In genomic region chr4:79212311-79212710, GRCh38 we compare ENCODE assay signal across 23 cellular contexts.
"Had no signal": no experiment of that assay in that cellular context is flagged by ENCODE, and none has a peak within 500 bp of the region (broad histone marks: within the 10 kb centered on the region; RNA-seq: fewer than 3 reads in every experiment).

No MANE protein-coding gene starts in this region.

- H3K27me3 Mint-ChIP-seq: activated CD4-positive, alpha-beta T cell treated with anti-CD3 and anti-CD28 coated beads, Interleukin-2, amount 10 ng/mL, durations not matched to agents 24 days and 14 days; activated CD8-positive, alpha-beta T cell treated with anti-CD3 and anti-CD28 coated beads for 36 hours; activated naive CD8-positive, alpha-beta T cell treated with anti-CD3 and anti-CD28 coated beads, Interleukin-2, amount 50 U/mL, for 24 hours; natural killer cell treated with Interleukin-12 subunit alpha and Interleukin-12 subunit beta and Interleukin-15 and Interleukin-18, amount 100 ng/mL, for 72 hours had no signal

- H3K4me1 Mint-ChIP-seq: activated CD4-positive, alpha-beta T cell treated with anti-CD3 and anti-CD28 coated beads, Interleukin-2, amount 10 ng/mL, durations not matched to agents 24 days and 14 days; activated naive CD8-positive, alpha-beta T cell treated with anti-CD3 and anti-CD28 coated beads, Interleukin-2, amount 50 U/mL, for 24 hours had no signal

- H3K9me3 ChIP-seq: gastroesophageal sphincter, pancreas, psoas muscle, right atrium auricular region, thyroid gland had no signal

- H3K27ac Mint-ChIP-seq: activated CD4-positive, alpha-beta T cell treated with anti-CD3 and anti-CD28 coated beads, Interleukin-2, amount 10 ng/mL, durations not matched to agents 24 days and 14 days; activated CD8-positive, alpha-beta T cell treated with anti-CD3 and anti-CD28 coated beads for 36 hours; activated naive CD8-positive, alpha-beta T cell treated with anti-CD3 and anti-CD28 coated beads, Interleukin-2, amount 50 U/mL, for 24 hours; activated T-helper 1 cell treated with anti-CD3 and anti-CD28 coated beads, Interleukin-12 subunit alpha, Interleukin-12 subunit beta, Interleukin-2, Interleukin-4 antibody, amounts not matched to agents 30 ng/mL and 10 ng/mL and 1 ng/mL, durations not matched to agents 14 hours and 24 hours and 36 hours; natural killer cell treated with Interleukin-12 subunit alpha and Interleukin-12 subunit beta and Interleukin-15 and Interleukin-18, amount 100 ng/mL, for 72 hours had no signal

- H3K4me1 ChIP-seq: esophagus squamous epithelium, pancreas, psoas muscle, right atrium auricular region, thyroid gland had no signal

- H3K27ac ChIP-seq: coronary artery, esophagus squamous epithelium, gastroesophageal sphincter, heart left ventricle, pancreas, psoas muscle, right atrium auricular region, thyroid gland had no signal

- H3K36me3 ChIP-seq: esophagus squamous epithelium, gastroesophageal sphincter, heart left ventricle, pancreas, right atrium auricular region, thyroid gland had no signal

- H3K27me3 ChIP-seq: esophagus squamous epithelium, gastroesophageal sphincter, heart left ventricle, pancreas, right atrium auricular region, thyroid gland had no signal

- H3K4me3 ChIP-seq: coronary artery, esophagus squamous epithelium, gastroesophageal sphincter, heart left ventricle, pancreas, psoas muscle, right atrium auricular region, thyroid gland had no signal

- H3K9me3 Mint-ChIP-seq: activated CD4-positive, alpha-beta T cell treated with anti-CD3 and anti-CD28 coated beads, Interleukin-2, amount 10 ng/mL, durations not matched to agents 24 days and 14 days; activated CD8-positive, alpha-beta T cell treated with anti-CD3 and anti-CD28 coated beads for 36 hours; activated naive CD8-positive, alpha-beta T cell treated with anti-CD3 and anti-CD28 coated beads, Interleukin-2, amount 50 U/mL, for 24 hours; activated T-helper 1 cell treated with anti-CD3 and anti-CD28 coated beads, Interleukin-12 subunit alpha, Interleukin-12 subunit beta, Interleukin-2, Interleukin-4 antibody, amounts not matched to agents 30 ng/mL and 10 ng/mL and 1 ng/mL, durations not matched to agents 14 hours and 24 hours and 36 hours; natural killer cell treated with Interleukin-12 subunit alpha and Interleukin-12 subunit beta and Interleukin-15 and Interleukin-18, amount 100 ng/mL, for 72 hours had no signal

- ATAC-seq: activated CD4-positive, CD25-positive, alpha-beta regulatory T cell treated with anti-CD3 and anti-CD28 coated beads, Interleukin-2, amount 50 U/mL, for 24 hours; activated CD8-positive, alpha-beta T cell treated with anti-CD3 and anti-CD28 coated beads for 36 hours; activated naive CD8-positive, alpha-beta T cell treated with anti-CD3 and anti-CD28 coated beads, Interleukin-2, amount 50 U/mL, for 24 hours; gastroesophageal sphincter; heart left ventricle; left ventricle myocardium superior; natural killer cell treated with Interleukin-12 subunit alpha and Interleukin-12 subunit beta and Interleukin-15 and Interleukin-18, amount 100 ng/mL, for 72 hours; pancreas; psoas muscle; stimulated activated naive CD8-positive, alpha-beta T cell treated with anti-CD3 and anti-CD28 coated beads, Interleukin-15, Interleukin-2, amounts not matched to agents 100 U/mL and 50 U/mL, for 24 hours had no signal

- H3K4me3 Mint-ChIP-seq: activated CD4-positive, alpha-beta T cell treated with anti-CD3 and anti-CD28 coated beads, Interleukin-2, amount 10 ng/mL, durations not matched to agents 24 days and 14 days; activated CD8-positive, alpha-beta T cell treated with anti-CD3 and anti-CD28 coated beads for 36 hours; activated naive CD8-positive, alpha-beta T cell treated with anti-CD3 and anti-CD28 coated beads, Interleukin-2, amount 50 U/mL, for 24 hours; activated T-helper 1 cell treated with anti-CD3 and anti-CD28 coated beads, Interleukin-12 subunit alpha, Interleukin-12 subunit beta, Interleukin-2, Interleukin-4 antibody, amounts not matched to agents 30 ng/mL and 10 ng/mL and 1 ng/mL, durations not matched to agents 14 hours and 24 hours and 36 hours; natural killer cell treated with Interleukin-12 subunit alpha and Interleukin-12 subunit beta and Interleukin-15 and Interleukin-18, amount 100 ng/mL, for 72 hours had no signal

- DNase-seq: activated CD4-positive, alpha-beta T cell treated with anti-CD3 and anti-CD28 coated beads, Interleukin-2, amount 10 ng/mL, durations not matched to agents 24 days and 14 days; activated CD8-positive, alpha-beta T cell treated with anti-CD3 and anti-CD28 coated beads for 36 hours; activated gamma-delta T cell; activated naive CD4-positive, alpha-beta T cell treated with anti-CD3 and anti-CD28 coated beads, Interleukin-2, amount 50 U/mL, for 16 hours; activated naive CD8-positive, alpha-beta T cell treated with anti-CD3 and anti-CD28 coated beads, Interleukin-2, amount 50 U/mL, for 24 hours; esophagus squamous epithelium; heart left ventricle; left ventricle myocardium superior; mammary epithelial cell; midbrain; pancreas; psoas muscle; stimulated activated CD4-positive, alpha-beta T cell treated with anti-CD3 and anti-CD28 coated beads, Interleukin-12 subunit alpha, Interleukin-12 subunit beta, amount 100 ng/mL, for 4 hours; stimulated activated CD4-positive, alpha-beta T cell treated with anti-CD3 and anti-CD28 coated beads, Interleukin-4, amount 100 ng/mL, for 4 hours; stimulated activated naive CD8-positive, alpha-beta T cell treated with anti-CD3 and anti-CD28 coated beads, Interleukin-15, Interleukin-2, amounts not matched to agents 100 U/mL and 50 U/mL, for 24 hours; substantia nigra; thyroid gland had no signal
